6 cellular contexts compared by ENCODE assay signal in genomic region chr9:10869687-10870086, GRCh38.
"Had no signal": no experiment of that assay in that cellular context is flagged by ENCODE, and none has a peak within 500 bp of the region (broad histone marks: within the 10 kb centered on the region; RNA-seq: fewer than 3 reads in every experiment).

No MANE protein-coding gene starts in this region.

- H3K4me1 Mint-ChIP-seq: IgD-negative memory B cell had no signal

- H3K4me3 Mint-ChIP-seq: IgD-negative memory B cell had no signal

- H3K27ac ChIP-seq: HL-60 had no signal

- H3K4me3 ChIP-seq: K562 had no signal

- ATAC-seq: HepG2, K562 had no signal

- H3K27me3 Mint-ChIP-seq: IgD-negative memory B cell had no signal

- DNase-seq: IMR-90, KBM-7 had no signal

- H3K27ac Mint-ChIP-seq: IgD-negative memory B cell had no signal

- H3K36me3 Mint-ChIP-seq: IgD-negative memory B cell had no signal
